In genomic region chr3:128617270-128617556, GRCh38 we compare ENCODE assay signal across 8 cellular contexts. TPM values are rescaled to one million over a fixed set of nuclear protein-coding genes. Genes with fewer than 3 reads are reported as not detected.
DNase-seq lines count a peak whose midpoint lies in the region; ATAC-seq, FAIRE-seq and TF ChIP-seq lines count a peak whose summit lies in the region.

No MANE protein-coding gene starts in this region.

- H3K36me3 Mint-ChIP-seq in HFFc6 (ENCODE audit: low read depth) (peaks cover 42% of the 10 kb centered on the region), MCF 10A (ENCODE audit: insufficient read depth, unreplicated experiment) (peaks cover 52% of the 10 kb centered on the region)

- H3K9me3 Mint-ChIP-seq in HFFc6 (no peaks in the 10 kb centered on the region), MCF 10A (ENCODE audit: unreplicated experiment) (no peaks in the 10 kb centered on the region)

- TF ChIP-seq EP300 in A549 (IDR thresholded peaks at IDR 0.05), result no peak

- H3K27me3 ChIP-seq in mucosa of stomach (ENCODE audit: control insufficient read depth, insufficient read depth, low read length), result no peaks in the 10 kb centered on the region

- no peaks in the 10 kb centered on the region for H3K9me3 ChIP-seq in A549
- no peaks in the 10 kb centered on the region for H3K9me3 ChIP-seq in mucosa of stomach (ENCODE audit: control insufficient read depth, low read length)

- POLR2A ChIA-PET in A549 (lab: Yijun Ruan, JAX), result interaction anchor here (1.0 kb wide), 2 partner anchors 33 to 63 kb away, joined by 4 to 6 read pairs; partner anchors contain the start of gene RPN1
- POLR2A ChIA-PET in MCF 10A (lab: Yijun Ruan, JAX), result interaction anchor here (0.7 to 1.4 kb wide), 11 partner anchors 9 to 1026 kb away, joined by 3 to 14 read pairs (median 3); partner anchors contain the start of genes ACAD9, EEFSEC, RAB7A and TPRA1

- intact Hi-C loops in MCF 10A (cut with micrococcal nuclease), result loop anchor here (2.0 to 10.0 kb wide), 2 partner anchors 64 to 258 kb away; partner anchors contain the start of gene ACAD9

- peak overlapping the region; percentile 96 for H3K27ac Mint-ChIP-seq in HFFc6
- peak overlapping the region; percentile 96 for H3K27ac Mint-ChIP-seq in MCF 10A (ENCODE audit: low read depth, unreplicated experiment)

- H3K4me3 Mint-ChIP-seq in HFFc6 (peak overlapping the region; percentile 92; the same call in 1 of the 2 replicates), MCF 10A (ENCODE audit: unreplicated experiment) (peak overlapping the region; percentile 90)

- 98% methylated on average over 6 of the region's 9 CpGs for WGBS in A549 (ENCODE audit: missing lambda C conversion rate)

- peak overlapping the region; percentile 34; the same call in 2 of the 3 replicates for H3K4me3 ChIP-seq in A549
- H3K4me3 ChIP-seq in mucosa of stomach (ENCODE audit: low read length), result peak overlapping the region; percentile 34

- no peak for TF ChIP-seq RAD21 in A549 (conservative IDR thresholded peaks at IDR 0.05 in 1 of 2, IDR thresholded peaks at IDR 0.05 in 1 of 2)

- H3K4me1 ChIP-seq in A549, result peaks cover 15% of the 10 kb centered on the region
- H3K4me1 ChIP-seq in mucosa of stomach (ENCODE audit: control insufficient read depth, insufficient read depth, low read length), result peaks cover 11% of the 10 kb centered on the region

- H3K27me3 Mint-ChIP-seq in HFFc6 (ENCODE audit: insufficient read depth), result peaks cover 8% of the 10 kb centered on the region
- no peaks in the 10 kb centered on the region for H3K27me3 Mint-ChIP-seq in MCF 10A (ENCODE audit: insufficient read depth, unreplicated experiment)

- peaks cover 33% of the 10 kb centered on the region for H3K4me1 Mint-ChIP-seq in HFFc6 (ENCODE audit: low read depth)
- peaks cover 18% of the 10 kb centered on the region for H3K4me1 Mint-ChIP-seq in MCF 10A (ENCODE audit: insufficient read depth, unreplicated experiment)

- peak overlapping the region; percentile 72 for H3K9ac ChIP-seq in mucosa of stomach (ENCODE audit: low read length)

- peak overlapping the region; percentile 85 for H3K4me2 ChIP-seq in A549

- BruUV-seq in MCF 10A (replicated peaks; lab: Mats Ljungman, UMichigan), result no TSS peak

- H3K36me3 ChIP-seq in mucosa of stomach (ENCODE audit: control insufficient read depth, insufficient read depth, low read length), result no peaks in the 10 kb centered on the region

- no peak for FAIRE-seq in A549 (lab: Jason Lieb, UNC)

- CTCF ChIA-PET in A549 (lab: Yijun Ruan, JAX), result interaction anchor here (0.7 to 2.6 kb wide), 23 partner anchors 8 to 472 kb away, joined by 3 to 25 read pairs (median 4); partner anchors contain the start of gene RPN1
- CTCF ChIA-PET in MCF 10A (lab: Yijun Ruan, JAX), result interaction anchor here (0.5 to 3.2 kb wide), 23 partner anchors 9 to 543 kb away, joined by 3 to 34 read pairs (median 5); no protein-coding TSS in a partner anchor

- peak in 1 of 2 experiments; percentile 21; a peak in 2 of 6 replicates for ATAC-seq in A549
- no peak for ATAC-seq in GM21390 (IDR thresholded peaks at IDR 0.05; ENCODE audit: unreplicated experiment)
- no peak for ATAC-seq in HG03025 (IDR thresholded peaks at IDR 0.05; ENCODE audit: low FRiP score, unreplicated experiment)
- ATAC-seq in HG03135 (IDR thresholded peaks at IDR 0.05; ENCODE audit: unreplicated experiment), result no peak

- peak overlapping the region; percentile 72 to 93 for H3K27ac ChIP-seq in A549

- TF ChIP-seq CTCF in A549 (IDR thresholded peaks at IDR 0.05) (no peak), HFFc6 (IDR thresholded peaks at IDR 0.05) (no peak), MCF 10A (IDR thresholded peaks at IDR 0.05; ENCODE audit: unreplicated experiment) (no peak)

- no peak for TF ChIP-seq POLR2A in A549 (IDR thresholded peaks at IDR 0.05; ENCODE audit: low read length)

- DNase-seq in A549 (ENCODE audit: low read depth in 1 of 2, low spot score in 1 of 2), result no peak
- DNase-seq in HFFc6, result no peak
- no peak for DNase-seq in MCF 10A (ENCODE audit: unreplicated experiment)
- no peak for DNase-seq in NCI-H2107 treated with DMSO at 0.1 percent for 48 hours (lab: John Stamatoyannopoulos, UW; ENCODE audit: unreplicated experiment)

TF ChIP-seq in A549, 52 proteins besides CTCF, POLR2A, EP300 and RAD21:
- TF ChIP-seq HEYL (CRISPR knock-in tag; IDR thresholded peaks at IDR 0.05) (no peak), FOSB (CRISPR knock-in tag; IDR thresholded peaks at IDR 0.05) (no peak), MAX (IDR thresholded peaks at IDR 0.05) (no peak)

RNA-seq across cellular contexts. Expression of gene RPN1, which starts 33.4 kb away (rescaled TPM):
- polyA plus RNA-seq in A549 (2011; rRNA removed), result 279 and 288 TPM in 2 replicates
- 106 and 122 TPM in 2 replicates for polyA plus RNA-seq in A549 (2012; cell fraction: cytosol; rRNA removed)
- polyA plus RNA-seq in A549 (2012; cell fraction: nucleus; rRNA removed), result 124 and 139 TPM in 2 replicates
- 138 to 145 TPM (median 140 TPM) in 3 replicates for polyA plus RNA-seq in A549 (2017; fragmentation: RNase III; extraction: RNeasy Plus Mini Kit Qiagen cat#74134 plus additional on column Dnase treatment)
- polyA minus RNA-seq in A549 (2011; rRNA and poly(A)+ RNA removed), result 277 and 341 TPM in 2 replicates
- 100 to 1,000 TPM; 277 to 332 (median 315) TPM for total RNA-seq in HFFc6 (2021; fragmentation: NEBNext Ultra II Directional; extraction: Animal tissue kit (Norgen Biotek cat#: 25700))
- 212 and 240 TPM in 2 replicates for total RNA-seq in MCF 10A (2022)
